22 cellular contexts compared by ENCODE assay signal in genomic region chr3:174318146-174318545, GRCh38.
"Had no signal": no experiment of that assay in that cellular context is flagged by ENCODE, and none has a peak within 500 bp of the region (broad histone marks: within the 10 kb centered on the region; RNA-seq: fewer than 3 reads in every experiment).

No MANE protein-coding gene starts in this region.

- H3K27me3 ChIP-seq: foreskin keratinocyte, right lobe of liver, suprapubic skin, thyroid gland, upper lobe of left lung, uterus had no signal

- H3K4me1 ChIP-seq: foreskin keratinocyte, parathyroid adenoma, prostate gland, right lobe of liver, suprapubic skin, thyroid gland, upper lobe of left lung, uterus had no signal

- DNase-seq: dermis blood vessel endothelial cell; erythroblast; foreskin keratinocyte; kidney; left colon; left ventricle myocardium superior; mesenchymal stem cell; midbrain; occipital lobe; right lobe of liver; stimulated activated CD4-positive, alpha-beta T cell treated with anti-CD3 and anti-CD28 coated beads, Interleukin-4, amount 100 ng/mL, for 1 hour; stimulated activated CD8-positive, alpha-beta memory T cell treated with anti-CD3 and anti-CD28 coated beads, Interleukin-4, amount 100 ng/mL, for 48 hours; stimulated activated naive CD8-positive, alpha-beta T cell treated with anti-CD3 and anti-CD28 coated beads, Interleukin-15, Interleukin-2, amounts not matched to agents 100 U/mL and 50 U/mL, for 24 hours; thyroid gland; upper lobe of left lung; uterus had no signal

- H3K4me3 ChIP-seq: lung, prostate gland, right lobe of liver, suprapubic skin, thyroid gland, upper lobe of left lung, uterus had no signal

- H3K36me3 ChIP-seq: prostate gland, right lobe of liver, suprapubic skin, thyroid gland, upper lobe of left lung, uterus had no signal

- H2AFZ ChIP-seq: parathyroid adenoma had no signal

- H3K4me3 Mint-ChIP-seq: natural killer cell treated with Interleukin-12 subunit alpha and Interleukin-12 subunit beta and Interleukin-15 and Interleukin-18, amount 100 ng/mL, for 72 hours; stimulated activated effector memory CD8-positive, alpha-beta T cell treated with anti-CD3 and anti-CD28 coated beads, Interleukin-12 subunit alpha, Interleukin-12 subunit beta, amount 100 ng/mL, for 72 hours had no signal

- H3K4me1 Mint-ChIP-seq: stimulated activated effector memory CD8-positive, alpha-beta T cell treated with anti-CD3 and anti-CD28 coated beads, Interleukin-12 subunit alpha, Interleukin-12 subunit beta, amount 100 ng/mL, for 72 hours had no signal

- H3K27ac Mint-ChIP-seq: natural killer cell treated with Interleukin-12 subunit alpha and Interleukin-12 subunit beta and Interleukin-15 and Interleukin-18, amount 100 ng/mL, for 72 hours; stimulated activated effector memory CD8-positive, alpha-beta T cell treated with anti-CD3 and anti-CD28 coated beads, Interleukin-12 subunit alpha, Interleukin-12 subunit beta, amount 100 ng/mL, for 72 hours had no signal

- ATAC-seq: foreskin keratinocyte; left colon; left ventricle myocardium superior; natural killer cell treated with Interleukin-12 subunit alpha and Interleukin-12 subunit beta and Interleukin-15 and Interleukin-18, amount 100 ng/mL, for 72 hours; right lobe of liver; stimulated activated effector memory CD8-positive, alpha-beta T cell treated with anti-CD3 and anti-CD28 coated beads, Interleukin-12 subunit alpha, Interleukin-12 subunit beta, amount 100 ng/mL, for 72 hours; stimulated activated naive CD8-positive, alpha-beta T cell treated with anti-CD3 and anti-CD28 coated beads, Interleukin-15, Interleukin-2, amounts not matched to agents 100 U/mL and 50 U/mL, for 24 hours had no signal

- H3K9me3 ChIP-seq: prostate gland, suprapubic skin, thyroid gland, uterus had no signal

- H3K27me3 Mint-ChIP-seq: natural killer cell treated with Interleukin-12 subunit alpha and Interleukin-12 subunit beta and Interleukin-15 and Interleukin-18, amount 100 ng/mL, for 72 hours had no signal

- H3K27ac ChIP-seq: foreskin keratinocyte, parathyroid adenoma, prostate gland, right lobe of liver, suprapubic skin, thyroid gland, upper lobe of left lung, uterus had no signal

- H3K79me2 ChIP-seq: parathyroid adenoma had no signal

- H3K36me3 Mint-ChIP-seq: natural killer cell treated with Interleukin-12 subunit alpha and Interleukin-12 subunit beta and Interleukin-15 and Interleukin-18, amount 100 ng/mL, for 72 hours; stimulated activated effector memory CD8-positive, alpha-beta T cell treated with anti-CD3 and anti-CD28 coated beads, Interleukin-12 subunit alpha, Interleukin-12 subunit beta, amount 100 ng/mL, for 72 hours had no signal

- H3K9ac ChIP-seq: parathyroid adenoma had no signal
